1 cellular context compared by ENCODE assay signal in genomic region chr11:46936138-46937110, GRCh38.
TF ChIP-seq lines count a peak whose summit lies in the region.

TSS of gene CSTPP1 (plus strand) at chr11:46936761. CDS start at chr11:46936806, 45 bp downstream.

TF ChIP-seq in K562, 482 proteins besides CTCF, POLR2A, EP300 and RAD21 (continued from another document and continues in another):
- TF ChIP-seq THRA (IDR thresholded peaks at IDR 0.05) = no peak
- TF ChIP-seq ZNF212 (CRISPR knock-in tag; IDR thresholded peaks at IDR 0.05) = no peak
- TF ChIP-seq RFX5 (IDR thresholded peaks at IDR 0.05; ENCODE audit: low read depth, low read length) = no peak; the same call in 1 of the 2 replicates
- TF ChIP-seq TCF15 (CRISPR knock-in tag; IDR thresholded peaks at IDR 0.05) = no peak
- no peak for TF ChIP-seq SNAPC5 (CRISPR knock-in tag; IDR thresholded peaks at IDR 0.05)
- no peak for TF ChIP-seq ZNF512 (tag; IDR thresholded peaks at IDR 0.05)
- TF ChIP-seq STAG1 (CRISPR knock-in tag; IDR thresholded peaks at IDR 0.05; ENCODE audit: borderline replicate concordance) = no peak
- peak; percentile 71 for TF ChIP-seq TBP (optimal IDR thresholded peaks at IDR 0.05; ENCODE audit: low read depth, low read length)
- peak; percentile 63 for TF ChIP-seq EGR1 (conservative IDR thresholded peaks at IDR 0.05)
- no peak for TF ChIP-seq BRF1 (IDR thresholded peaks at IDR 0.05; ENCODE audit: borderline replicate concordance, extremely low read depth, insufficient read length)
- TF ChIP-seq BRD4 (IDR thresholded peaks at IDR 0.05) = no peak
- TF ChIP-seq NFE2L1 (tag; IDR thresholded peaks at IDR 0.05; ENCODE audit: borderline replicate concordance, low read depth) = no peak
- no peak for TF ChIP-seq ZNF507 (tag; conservative IDR thresholded peaks at IDR 0.05)
- TF ChIP-seq ZFPM2 (CRISPR knock-in tag; IDR thresholded peaks at IDR 0.05) = no peak
- TF ChIP-seq TGIF2 (CRISPR knock-in tag; IDR thresholded peaks at IDR 0.05) = no peak
- TF ChIP-seq SMARCB1 (IDR thresholded peaks at IDR 0.05; ENCODE audit: insufficient read length, low read depth) = no peak
- TF ChIP-seq ZNF695 (CRISPR knock-in tag; IDR thresholded peaks at IDR 0.05) = no peak
- no peak for TF ChIP-seq NBN (IDR thresholded peaks at IDR 0.05; ENCODE audit: low read depth)
- TF ChIP-seq CHD7 (IDR thresholded peaks at IDR 0.05; ENCODE audit: low read depth, low read length) = no peak
- no peak for TF ChIP-seq FOXK1 (CRISPR knock-in tag; IDR thresholded peaks at IDR 0.05; ENCODE audit: borderline replicate concordance)
- TF ChIP-seq ZNF445 (CRISPR knock-in tag; IDR thresholded peaks at IDR 0.05; ENCODE audit: low read depth) = no peak
- TF ChIP-seq KDM1A (IDR thresholded peaks at IDR 0.05) = peak in 1 of 2 experiments; percentile 54; a peak in 2 of 4 replicates
- TF ChIP-seq KLF10 (CRISPR knock-in tag; IDR thresholded peaks at IDR 0.05) = no peak
- TF ChIP-seq ZNF184 (CRISPR knock-in tag; IDR thresholded peaks at IDR 0.05) = no peak
- peak; percentile 16; the same call in 1 of the 2 replicates for TF ChIP-seq MYC (IDR thresholded peaks at IDR 0.05; ENCODE audit: low read depth, low read length)
- no peak for TF ChIP-seq MYC (CRISPR knock-in tag; IDR thresholded peaks at IDR 0.05; ENCODE audit: borderline replicate concordance, low read depth)
- no peak for TF ChIP-seq HDGF (IDR thresholded peaks at IDR 0.05)
- no peak for TF ChIP-seq SAP30 (IDR thresholded peaks at IDR 0.05; ENCODE audit: borderline replicate concordance, insufficient read depth, low read depth, low read length, poor library complexity, severe bottlenecking)
- no peak for TF ChIP-seq CEBPG (CRISPR knock-in tag; IDR thresholded peaks at IDR 0.05)
- TF ChIP-seq CEBPG (tag; conservative IDR thresholded peaks at IDR 0.05 in 1 of 2, IDR thresholded peaks at IDR 0.05 in 1 of 2) = no peak
- TF ChIP-seq THAP7 (CRISPR knock-in tag; IDR thresholded peaks at IDR 0.05) = no peak
- no peak for TF ChIP-seq KDM2B (CRISPR knock-in tag; IDR thresholded peaks at IDR 0.05)
- no peak for TF ChIP-seq ATF6 (CRISPR knock-in tag; IDR thresholded peaks at IDR 0.05)
- TF ChIP-seq NONO (IDR thresholded peaks at IDR 0.05; ENCODE audit: low read depth in 2 of 2, low read length in 1 of 2) = no peak
- TF ChIP-seq BCOR (IDR thresholded peaks at IDR 0.05) = no peak
- TF ChIP-seq ZFP36 (IDR thresholded peaks at IDR 0.05; ENCODE audit: low read depth, low read length, partially characterized antibody) = no peak
- TF ChIP-seq TRIM25 (IDR thresholded peaks at IDR 0.05; ENCODE audit: borderline replicate concordance) = no peak
- TF ChIP-seq PCBP2 (IDR thresholded peaks at IDR 0.05; ENCODE audit: low read depth, low read length, poor library complexity, severe bottlenecking) = no peak
